In genomic region chrX:120450163-120450562, GRCh38 we compare ENCODE assay signal across 13 cellular contexts. TPM values are rescaled to one million over a fixed set of nuclear protein-coding genes. Genes with fewer than 3 reads are reported as not detected.
DNase-seq lines count a peak whose midpoint lies in the region; ATAC-seq and TF ChIP-seq lines count a peak whose summit lies in the region.
"Had no signal": no experiment of that assay in that cellular context is flagged by ENCODE, and none has a peak within 500 bp of the region (broad histone marks: within the 10 kb centered on the region; RNA-seq: fewer than 3 reads in every experiment).

No MANE protein-coding gene starts in this region.

- H3K4me2 ChIP-seq in MM.1S (ENCODE audit: low read depth, low read length) = no peak overlapping the region
- no peak overlapping the region for H3K4me2 ChIP-seq in osteoblast (ENCODE audit: insufficient read depth, low read length)

- intact Hi-C loops in sciatic nerve (cut with DNase I) = no loop called here

- no peaks in the 10 kb centered on the region for H3K9me3 ChIP-seq in MM.1S (replicated peaks; ENCODE audit: insufficient read depth, low read length)
- H3K9me3 ChIP-seq in osteoblast (ENCODE audit: low read depth, low read length) = no peaks in the 10 kb centered on the region
- H3K9me3 ChIP-seq: thyroid gland had no signal

- peaks cover 25% of the 10 kb centered on the region for H3K36me3 Mint-ChIP-seq in brain
- H3K36me3 Mint-ChIP-seq in stimulated activated memory B cell treated with anti-CD40 and anti-IgM and Interleukin-4, amounts not matched to agents 10 μg/mL and 1 μg/mL and 100 μg/mL, for 72 hours = peaks cover 27% of the 10 kb centered on the region

- no peaks in the 10 kb centered on the region for H3K27me3 ChIP-seq in MM.1S (replicated peaks; ENCODE audit: insufficient read depth, low read length)
- no peaks in the 10 kb centered on the region for H3K27me3 ChIP-seq in osteoblast (ENCODE audit: insufficient read depth, low read length)
- H3K27me3 ChIP-seq: thyroid gland had no signal

- DNase-seq in NCI-H1436 (lab: John Stamatoyannopoulos, UW) (peak; percentile 8), NCI-H1436 treated with DMSO at 0.1 percent for 48 hours (lab: John Stamatoyannopoulos, UW) (no peak), MM.1S (no peak), osteoblast (ENCODE audit: insufficient read length, low spot score, missing footprints) (no peak), sciatic nerve (ENCODE audit: low spot score) (no peak), NCI-H2107 (lab: John Stamatoyannopoulos, UW) (no peak)
- DNase-seq: activated CD4-positive, alpha-beta memory T cell treated with anti-CD3 and anti-CD28 coated beads for 36 hours; anterior cingulate cortex; thyroid gland had no signal

- no peak overlapping the region for H3K4me3 Mint-ChIP-seq in brain
- no peak overlapping the region for H3K4me3 Mint-ChIP-seq in stimulated activated memory B cell treated with anti-CD40 and anti-IgM and Interleukin-4, amounts not matched to agents 10 μg/mL and 1 μg/mL and 100 μg/mL, for 72 hours
- H3K4me3 Mint-ChIP-seq: activated CD4-positive, alpha-beta memory T cell treated with anti-CD3 and anti-CD28 coated beads for 36 hours; naive thymus-derived CD4-positive, alpha-beta T cell had no signal

- peak; percentile 38 for TF ChIP-seq CTCF in MM.1S (IDR thresholded peaks at IDR 0.05; ENCODE audit: low read length)
- peak in 1 of 2 experiments; percentile 43 for TF ChIP-seq CTCF in brain (conservative IDR thresholded peaks at IDR 0.05)
- peak; percentile 38 for TF ChIP-seq CTCF in osteoblast (IDR thresholded peaks at IDR 0.05; ENCODE audit: extremely low read depth, low read depth, low read length)

- H2AFZ ChIP-seq in MM.1S (ENCODE audit: low read length) (no peak overlapping the region), osteoblast (ENCODE audit: low read length) (no peak overlapping the region)

- H3K9me2 ChIP-seq in MM.1S (replicated peaks; ENCODE audit: insufficient read depth, low read length) = no peaks in the 10 kb centered on the region

- H3K27ac ChIP-seq in MM.1S (ENCODE audit: low read length) = no peak overlapping the region
- H3K27ac ChIP-seq in osteoblast (ENCODE audit: low read depth, low read length) = no peak overlapping the region
- H3K27ac ChIP-seq: RWPE1, thyroid gland had no signal

- H4K20me1 ChIP-seq in MM.1S (ENCODE audit: insufficient read depth, low read length) (no peaks in the 10 kb centered on the region), osteoblast (ENCODE audit: insufficient read depth, low read length) (no peaks in the 10 kb centered on the region)

- peaks cover 16% of the 10 kb centered on the region for H3K4me1 Mint-ChIP-seq in brain
- peaks cover 8% of the 10 kb centered on the region for H3K4me1 Mint-ChIP-seq in stimulated activated memory B cell treated with anti-CD40 and anti-IgM and Interleukin-4, amounts not matched to agents 10 μg/mL and 1 μg/mL and 100 μg/mL, for 72 hours

- H3K79me2 ChIP-seq in MM.1S (ENCODE audit: low read length) (no peaks in the 10 kb centered on the region), osteoblast (ENCODE audit: insufficient read depth, low read length) (no peaks in the 10 kb centered on the region)

- H3K9ac ChIP-seq in MM.1S (ENCODE audit: low read length) = no peak overlapping the region

- no peak overlapping the region for H3K4me3 ChIP-seq in MM.1S (ENCODE audit: low read length)
- H3K4me3 ChIP-seq in osteoblast (ENCODE audit: insufficient read depth, low read length) = no peak overlapping the region
- H3K4me3 ChIP-seq: thyroid gland had no signal

- peak overlapping the region in 3 of 5 experiments; percentile 9 to 48 (median 33) for H3K27ac Mint-ChIP-seq in brain
- no peak overlapping the region for H3K27ac Mint-ChIP-seq in stimulated activated memory B cell treated with anti-CD40 and anti-IgM and Interleukin-4, amounts not matched to agents 10 μg/mL and 1 μg/mL and 100 μg/mL, for 72 hours
- H3K27ac Mint-ChIP-seq: activated CD4-positive, alpha-beta memory T cell treated with anti-CD3 and anti-CD28 coated beads for 36 hours had no signal

- no peak for ATAC-seq in sciatic nerve
- ATAC-seq in stimulated activated memory B cell treated with anti-CD40 and anti-IgM and Interleukin-4, amounts not matched to agents 10 μg/mL and 1 μg/mL and 100 μg/mL, for 72 hours = no peak
- ATAC-seq: naive thymus-derived CD4-positive, alpha-beta T cell had no signal

- H3K27me3 Mint-ChIP-seq in brain = no peaks in the 10 kb centered on the region
- H3K27me3 Mint-ChIP-seq in stimulated activated memory B cell treated with anti-CD40 and anti-IgM and Interleukin-4, amounts not matched to agents 10 μg/mL and 1 μg/mL and 100 μg/mL, for 72 hours = no peaks in the 10 kb centered on the region
- H3K27me3 Mint-ChIP-seq: activated CD4-positive, alpha-beta memory T cell treated with anti-CD3 and anti-CD28 coated beads for 36 hours; naive thymus-derived CD4-positive, alpha-beta T cell had no signal

- H3K36me3 ChIP-seq in MM.1S (replicated peaks; ENCODE audit: insufficient read depth, low read length) = no peaks in the 10 kb centered on the region; the same call in 1 of the 2 replicates
- H3K36me3 ChIP-seq in osteoblast (ENCODE audit: insufficient read depth, low read length) = peaks cover 12% of the 10 kb centered on the region
- H3K36me3 ChIP-seq: thyroid gland had no signal

- H3K9me3 Mint-ChIP-seq in brain = no peaks in the 10 kb centered on the region
- no peaks in the 10 kb centered on the region for H3K9me3 Mint-ChIP-seq in stimulated activated memory B cell treated with anti-CD40 and anti-IgM and Interleukin-4, amounts not matched to agents 10 μg/mL and 1 μg/mL and 100 μg/mL, for 72 hours
- H3K9me3 Mint-ChIP-seq: activated CD4-positive, alpha-beta memory T cell treated with anti-CD3 and anti-CD28 coated beads for 36 hours; naive thymus-derived CD4-positive, alpha-beta T cell had no signal

- H3K4me1 ChIP-seq in MM.1S (ENCODE audit: low read length) = no peaks in the 10 kb centered on the region
- peaks cover 11% of the 10 kb centered on the region for H3K4me1 ChIP-seq in osteoblast (ENCODE audit: insufficient read depth, low read length)

- no peaks in the 10 kb centered on the region for H3F3A ChIP-seq in MM.1S (ENCODE audit: insufficient read depth, low read length)

RNA-seq across cellular contexts. Expression of gene LAMP2, which starts 18.9 kb away (rescaled TPM):
- 141 TPM for polyA plus RNA-seq in brain (ENCODE audit: insufficient read depth, low read depth, low replicate concordance)
- total RNA-seq in osteoblast (237 and 294 TPM in 2 replicates), sciatic nerve (116 TPM)
